ENCODE assay signal across 23 cellular contexts in the genomic region with DNA sequence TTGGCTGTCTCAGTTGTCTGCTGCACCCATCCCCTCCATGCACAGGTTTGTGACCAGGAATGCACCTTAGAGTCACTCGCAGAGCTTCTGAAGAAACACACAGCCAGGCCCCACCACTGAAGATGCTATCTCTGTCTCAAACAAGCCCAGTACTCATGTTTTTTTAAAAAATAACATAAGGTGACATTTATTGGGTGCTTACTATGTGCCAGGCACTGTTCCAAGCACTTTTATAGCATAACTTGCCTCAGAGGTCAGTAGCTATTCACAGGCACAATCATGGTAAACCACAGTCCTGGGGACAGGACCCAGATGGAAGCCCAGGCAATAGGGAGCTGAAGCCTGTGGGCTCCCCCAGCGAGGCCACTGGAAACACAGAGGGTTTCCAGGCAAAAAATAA. TPM values are rescaled to one million over a fixed set of nuclear protein-coding genes. Genes with fewer than 3 reads are reported as not detected.
DNase-seq lines count a peak whose midpoint lies in the region; ATAC-seq and TF ChIP-seq lines count a peak whose summit lies in the region.
"Had no signal": no experiment of that assay in that cellular context is flagged by ENCODE, and none has a peak within 500 bp of the region (broad histone marks: within the 10 kb centered on the region; RNA-seq: fewer than 3 reads in every experiment).

No MANE protein-coding gene starts in this region.

- H3K36me3 Mint-ChIP-seq in activated CD4-positive, alpha-beta T cell treated with anti-CD3 and anti-CD28 coated beads for 36 hours (ENCODE audit: low read depth) = peaks cover 24% of the 10 kb centered on the region
- H3K36me3 Mint-ChIP-seq in naive B cell = peaks cover 0 to 8% of the 10 kb centered on the region in 2 donors
- peaks cover 18% of the 10 kb centered on the region for H3K36me3 Mint-ChIP-seq in activated naive CD4-positive, alpha-beta T cell treated with anti-CD3 and anti-CD28 coated beads for 36 hours (ENCODE audit: low read depth)

- peaks cover 16 to 30% of the 10 kb centered on the region in 2 donors for H3K36me3 ChIP-seq in body of pancreas (replicated peaks in 1 of 2; ENCODE audit: insufficient read depth in 1 of 2, low read depth in 2 of 2)

- H3K27me3 ChIP-seq in body of pancreas = no peaks in the 10 kb centered on the region
- H3K27me3 ChIP-seq: SJSA1 had no signal

- TF ChIP-seq CTCF in body of pancreas (IDR thresholded peaks at IDR 0.05) = no peak

- H3K27me3 Mint-ChIP-seq in activated CD4-positive, alpha-beta T cell treated with anti-CD3 and anti-CD28 coated beads for 36 hours = no peaks in the 10 kb centered on the region
- H3K27me3 Mint-ChIP-seq in naive B cell = no peaks in the 10 kb centered on the region
- no peaks in the 10 kb centered on the region for H3K27me3 Mint-ChIP-seq in activated naive CD4-positive, alpha-beta T cell treated with anti-CD3 and anti-CD28 coated beads for 36 hours (ENCODE audit: low read depth)

- no peaks in the 10 kb centered on the region for H3K9me3 Mint-ChIP-seq in activated CD4-positive, alpha-beta T cell treated with anti-CD3 and anti-CD28 coated beads for 36 hours (ENCODE audit: low read depth)
- H3K9me3 Mint-ChIP-seq in naive B cell = no peaks in the 10 kb centered on the region
- no peaks in the 10 kb centered on the region for H3K9me3 Mint-ChIP-seq in activated naive CD4-positive, alpha-beta T cell treated with anti-CD3 and anti-CD28 coated beads for 36 hours
- H3K9me3 Mint-ChIP-seq: CD8-positive, alpha-beta T cell had no signal

- peaks cover 0 to 4% (median 0%) of the 10 kb centered on the region in 3 donors for H3K9me3 ChIP-seq in body of pancreas
- H3K9me3 ChIP-seq: SJSA1 had no signal

- 97 to 100% methylated on average over 2 of the region's 2 CpGs for WGBS in body of pancreas, 2 donors

- intact Hi-C loops in activated CD4-positive, alpha-beta T cell treated with anti-CD3 and anti-CD28 coated beads for 36 hours (cut with DNase I, micrococcal nuclease) = no loop called here
- intact Hi-C loops in activated naive CD4-positive, alpha-beta T cell treated with anti-CD3 and anti-CD28 coated beads for 36 hours (cut with micrococcal nuclease) = no loop called here
- intact Hi-C loops in body of pancreas (cut with DNase I) = loop anchor here (10.0 kb wide), 1 partner anchor 46 kb away; no protein-coding TSS in a partner anchor

- TF ChIP-seq POLR2A in body of pancreas (IDR thresholded peaks at IDR 0.05) = no peak

- CTCF ChIA-PET in activated CD4-positive, alpha-beta T cell treated with anti-CD3 and anti-CD28 coated beads for 36 hours (lab: Charles Lee) = no interaction called here
- CTCF ChIA-PET in activated naive CD4-positive, alpha-beta T cell treated with anti-CD3 and anti-CD28 coated beads for 36 hours (lab: Charles Lee) = interaction anchor here (0.5 kb wide), 1 partner anchor 12 kb away, joined by 3 read pairs; no protein-coding TSS in a partner anchor

- H3K4me1 Mint-ChIP-seq in activated CD4-positive, alpha-beta T cell treated with anti-CD3 and anti-CD28 coated beads for 36 hours = peaks cover 8% of the 10 kb centered on the region
- peaks cover 10 to 16% (median 11%) of the 10 kb centered on the region in 3 donors for H3K4me1 Mint-ChIP-seq in naive B cell
- peaks cover 4% of the 10 kb centered on the region for H3K4me1 Mint-ChIP-seq in activated naive CD4-positive, alpha-beta T cell treated with anti-CD3 and anti-CD28 coated beads for 36 hours (ENCODE audit: low read depth)

- H3K27ac Mint-ChIP-seq in activated CD4-positive, alpha-beta T cell treated with anti-CD3 and anti-CD28 coated beads for 36 hours = peak overlapping the region; percentile 47
- H3K27ac Mint-ChIP-seq in naive B cell = peak overlapping the region in 4 of 6 donors; percentile 11 to 63 (median 33)
- H3K27ac Mint-ChIP-seq in activated naive CD4-positive, alpha-beta T cell treated with anti-CD3 and anti-CD28 coated beads for 36 hours = no peak overlapping the region
- H3K27ac Mint-ChIP-seq: CD8-positive, alpha-beta T cell had no signal

- H3K4me1 ChIP-seq in body of pancreas = peaks cover 7% of the 10 kb centered on the region

- POLR2A ChIA-PET in activated CD4-positive, alpha-beta T cell treated with anti-CD3 and anti-CD28 coated beads for 36 hours (lab: Charles Lee) = no interaction called here

- DNase-seq in activated CD4-positive, alpha-beta T cell treated with anti-CD3 and anti-CD28 coated beads for 36 hours = no peak
- DNase-seq in activated CD4-positive, alpha-beta T cell treated with anti-CD3 and anti-CD28 coated beads for 1 hour = no peak
- DNase-seq in EH (ENCODE audit: low read depth) (peak; percentile 74), M059J (ENCODE audit: low read depth) (peak; percentile 37), naive B cell (no peak), Ammon's horn (ENCODE audit: low spot score) (no peak), body of pancreas (no peak)
- DNase-seq in activated naive CD4-positive, alpha-beta T cell treated with anti-CD3 and anti-CD28 coated beads for 36 hours = no peak
- DNase-seq: C1 segment of cervical spinal cord; CD8-positive, alpha-beta T cell; DMS 273 treated with DMSO at 0.1 percent for 48 hours; DMS79; Karpas-422; NCI-H1105 treated with DMSO at 0.1 percent for 48 hours; NCI-H146; NCI-H2029; NCI-H526 treated with DMSO at 0.1 percent for 48 hours; PC-9; Right ventricle myocardium superior had no signal

- H3K27ac ChIP-seq in body of pancreas = no peak overlapping the region
- H3K27ac ChIP-seq: 22Rv1, HL-60, PC-9, SJSA1 had no signal

- no peak overlapping the region for H3K4me3 Mint-ChIP-seq in activated CD4-positive, alpha-beta T cell treated with anti-CD3 and anti-CD28 coated beads for 36 hours
- H3K4me3 Mint-ChIP-seq in naive B cell = no peak overlapping the region
- H3K4me3 Mint-ChIP-seq in activated naive CD4-positive, alpha-beta T cell treated with anti-CD3 and anti-CD28 coated beads for 36 hours = no peak overlapping the region
- H3K4me3 Mint-ChIP-seq: CD8-positive, alpha-beta T cell had no signal

- no peak for ATAC-seq in activated CD4-positive, alpha-beta T cell treated with anti-CD3 and anti-CD28 coated beads for 36 hours
- ATAC-seq in naive B cell (ENCODE audit: low read depth in 2 of 2) (no peak), body of pancreas (no peak)
- ATAC-seq: CD8-positive, alpha-beta T cell; HCT116 had no signal

- H3K4me3 ChIP-seq in body of pancreas = no peak overlapping the region
- H3K4me3 ChIP-seq: PC-9, SJSA1 had no signal

RNA-seq across cellular contexts. Expression of a gene that starts 8.8 kb away (rescaled TPM):
- total RNA-seq in activated CD4-positive, alpha-beta T cell treated with anti-CD3 and anti-CD28 coated beads for 36 hours = 10 to 100 TPM; 30.7 to 32.0 TPM
- 18.3 and 36.3 TPM in 2 replicates for total RNA-seq in M059J (2014; rRNA removed; shearing (Covaris generic))
- 10 to 100 TPM in 5 of 6 donors, 1 to 10 TPM in 1; 6.3 to 39.6 (median 22.3) TPM for polyA plus RNA-seq in naive B cell (ENCODE audit: low read depth in 6 of 6)
- 10 to 100 TPM; 23.6 to 25.0 TPM for total RNA-seq in activated naive CD4-positive, alpha-beta T cell treated with anti-CD3 and anti-CD28 coated beads for 36 hours
- 10 to 100 TPM; 56.8 to 61.0 TPM for total RNA-seq in body of pancreas

RNA-seq across cellular contexts. Expression of a gene that starts 33.3 kb away (rescaled TPM):
- total RNA-seq in activated CD4-positive, alpha-beta T cell treated with anti-CD3 and anti-CD28 coated beads for 36 hours = 100 to 1,000 TPM; 132 to 149 TPM
- 298 and 307 TPM in 2 replicates for total RNA-seq in M059J (2014; rRNA removed; shearing (Covaris generic))
- polyA plus RNA-seq in naive B cell (ENCODE audit: low read depth in 6 of 6) = 100 to 1,000 TPM; 133 to 248 (median 150) TPM
- 100 to 1,000 TPM; 177 to 179 TPM for total RNA-seq in activated naive CD4-positive, alpha-beta T cell treated with anti-CD3 and anti-CD28 coated beads for 36 hours
- total RNA-seq in body of pancreas = 10 to 100 TPM; 38.9 to 59.4 TPM

RNA-seq across cellular contexts. Expression of a gene that starts 40.1 kb away (rescaled TPM):
- not detected for total RNA-seq in activated CD4-positive, alpha-beta T cell treated with anti-CD3 and anti-CD28 coated beads for 36 hours
- total RNA-seq in M059J (2014; rRNA removed; shearing (Covaris generic)) = 0.12 TPM in 1 of 2 replicates, not detected in the other
- not detected for polyA plus RNA-seq in naive B cell (ENCODE audit: low read depth in 6 of 6)
- not detected for total RNA-seq in activated naive CD4-positive, alpha-beta T cell treated with anti-CD3 and anti-CD28 coated beads for 36 hours
- 10 to 100 TPM in 1 of 2 donors, 1 to 10 TPM in 1; 1.3 to 13.5 TPM for total RNA-seq in body of pancreas
- total RNA-seq: CD8-positive, alpha-beta T cell had no signal

Comparison
In these comparisons a context has a peak if more than half of its experiments do, and no peak if none do; other contexts are left out.
1. DNase-seq: peak in EH (single experiment) and M059J (single experiment); none in activated CD4-positive, alpha-beta T cell treated with anti-CD3 and anti-CD28 coated beads for 36 hours (single experiment), activated CD4-positive, alpha-beta T cell treated with anti-CD3 and anti-CD28 coated beads for 1 hour (single experiment), naive B cell (single experiment), activated naive CD4-positive, alpha-beta T cell treated with anti-CD3 and anti-CD28 coated beads for 36 hours (single experiment), Ammon's horn (single experiment) and body of pancreas (0 of 4).